ENCODE assay signal across 13 cellular contexts in the genomic region with DNA sequence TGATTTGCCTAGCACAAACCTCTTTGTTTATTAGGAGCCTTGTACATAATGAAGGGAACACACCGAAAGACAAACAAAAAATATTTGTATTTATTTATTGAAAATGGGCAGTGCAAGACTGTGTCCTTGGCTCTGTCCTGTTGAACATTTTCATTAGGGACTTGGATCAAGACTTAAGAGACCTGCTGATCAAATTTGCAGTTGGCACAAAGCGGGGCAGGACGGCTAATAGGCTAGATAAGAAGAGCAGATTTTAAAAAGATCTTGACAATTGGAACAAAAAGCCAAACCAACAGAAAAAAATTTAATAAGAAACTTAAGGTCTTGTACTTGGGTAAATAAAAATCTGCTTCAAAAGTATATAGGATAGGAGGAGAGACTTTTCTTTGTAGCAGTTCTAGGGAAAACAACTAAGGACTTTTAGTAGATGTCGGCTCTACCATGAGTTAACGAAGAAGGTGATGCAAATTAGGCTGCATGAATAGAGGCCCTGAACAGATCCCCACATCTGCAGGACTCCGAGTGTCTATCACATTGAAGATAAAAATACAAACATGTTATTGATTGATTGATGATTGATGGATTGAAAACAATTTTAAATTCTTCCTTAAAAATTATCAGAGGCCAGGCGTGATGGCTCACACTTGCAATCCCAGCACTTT.
DNase-seq lines count a peak whose midpoint lies in the region; TF ChIP-seq lines count a peak whose summit lies in the region.
"Had no signal": no experiment of that assay in that cellular context is flagged by ENCODE, and none has a peak within 500 bp of the region (broad histone marks: within the 10 kb centered on the region; RNA-seq: fewer than 3 reads in every experiment).

No MANE protein-coding gene starts in this region.

- no peak for TF ChIP-seq EP300 in neural cell (conservative IDR thresholded peaks at IDR 0.05; ENCODE audit: poor library complexity, severe bottlenecking)

- CTCF ChIA-PET in OCI-LY7 (lab: Charles Lee; ENCODE audit: unreplicated experiment) = interaction anchor here (1.6 kb wide), 1 partner anchor 18 kb away, joined by 5 read pairs; no protein-coding TSS in a partner anchor

- H2AFZ ChIP-seq in KMS-11 (ENCODE audit: low read depth) = peak overlapping the region; percentile 22; the same call in 1 of the 2 replicates
- no peak overlapping the region for H2AFZ ChIP-seq in OCI-LY7 (ENCODE audit: low read length)
- no peak overlapping the region for H2AFZ ChIP-seq in neural cell (ENCODE audit: low read depth, low read length)

- DNase-seq in OCI-LY7 (ENCODE audit: low spot score) = peak; percentile 72
- DNase-seq in NCI-H82 treated with DMSO at 0.1 percent for 48 hours (lab: John Stamatoyannopoulos, UW; ENCODE audit: unreplicated experiment) = no peak
- no peak for DNase-seq in NCI-H2107 (lab: John Stamatoyannopoulos, UW)
- no peak for DNase-seq in left ventricle myocardium inferior
- no peak for DNase-seq in cortex of kidney (lab: John Stamatoyannopoulos, UW)
- DNase-seq: 8988T; CD4-positive, alpha-beta memory T cell; DMS153; GF-D8 had no signal

- H3K9me3 ChIP-seq in BLaER1 = no peaks in the 10 kb centered on the region
- H3K9me3 ChIP-seq in OCI-LY7 (ENCODE audit: low read length) = no peaks in the 10 kb centered on the region
- H3K9me3 ChIP-seq in neural cell (ENCODE audit: low read length) = no peaks in the 10 kb centered on the region
- no peaks in the 10 kb centered on the region for H3K9me3 ChIP-seq in left ventricle myocardium inferior (replicated peaks)
- H3K9me3 ChIP-seq: SJCRH30 had no signal

- TSS peak; percentile 84 for BruUV-seq in OCI-LY7 (replicated peaks; lab: Mats Ljungman, UMichigan)

- H3K79me2 ChIP-seq in KMS-11 (ENCODE audit: insufficient read depth, low read depth) (no peaks in the 10 kb centered on the region), OCI-LY7 (ENCODE audit: insufficient read depth, low read depth, low read length) (no peaks in the 10 kb centered on the region; the same call in 1 of the 2 replicates), neural cell (replicated peaks; ENCODE audit: insufficient read depth, low read length) (no peaks in the 10 kb centered on the region)

- POLR2A ChIA-PET in OCI-LY7 (lab: Charles Lee) = interaction anchor here (0.6 to 12.7 kb wide), 15 partner anchors 11 to 1433 kb away, joined by 3 to 649 read pairs (median 8); a partner anchor contains a TSS

- H3K4me2 ChIP-seq in BLaER1 = peak overlapping the region; percentile 67
- peak overlapping the region; percentile 79 for H3K4me2 ChIP-seq in KMS-11
- H3K4me2 ChIP-seq in OCI-LY7 (ENCODE audit: low read length) = peak overlapping the region; percentile 73
- H3K4me2 ChIP-seq in neural cell (ENCODE audit: low read length) = no peak overlapping the region

- H3K36me3 ChIP-seq in BLaER1 = no peaks in the 10 kb centered on the region
- H3K36me3 ChIP-seq in KMS-11 (ENCODE audit: insufficient read depth) = no peaks in the 10 kb centered on the region
- no peaks in the 10 kb centered on the region for H3K36me3 ChIP-seq in OCI-LY7 (ENCODE audit: insufficient read depth, low read length)
- no peaks in the 10 kb centered on the region for H3K36me3 ChIP-seq in neural cell (ENCODE audit: insufficient read depth, low read length)
- H3K36me3 ChIP-seq in left ventricle myocardium inferior = no peaks in the 10 kb centered on the region
- H3K36me3 ChIP-seq: SJCRH30 had no signal

- intact Hi-C loops in OCI-LY7 (cut with micrococcal nuclease; ENCODE audit: unreplicated experiment) (loop anchor here (1.0 to 2.0 kb wide), 6 partner anchors 44 to 256 kb away; no protein-coding TSS in a partner anchor), left ventricle myocardium inferior (cut with micrococcal nuclease) (no loop called here)

- no peak for TF ChIP-seq RAD21 in neural cell (conservative IDR thresholded peaks at IDR 0.05)

- H3F3A ChIP-seq in neural cell (ENCODE audit: insufficient read depth, low read length, poor library complexity, severe bottlenecking) = no peaks in the 10 kb centered on the region

- peak overlapping the region; percentile 89 for H3K27ac ChIP-seq in BLaER1
- H3K27ac ChIP-seq in KMS-11 = peak overlapping the region; percentile 98
- peak overlapping the region; percentile 99 for H3K27ac ChIP-seq in OCI-LY7 (ENCODE audit: low read depth, low read length, poor library complexity, severe bottlenecking)
- H3K27ac ChIP-seq in neural cell (ENCODE audit: low read length) = peak overlapping the region; percentile 22
- no peak overlapping the region for H3K27ac ChIP-seq in left ventricle myocardium inferior (replicated peaks)

- TF ChIP-seq CTCF in KMS-11 (conservative IDR thresholded peaks at IDR 0.05; ENCODE audit: low read depth, low read length) (no peak), OCI-LY7 (conservative IDR thresholded peaks at IDR 0.05; ENCODE audit: low read length) (no peak), neural cell (IDR thresholded peaks at IDR 0.05; ENCODE audit: poor library complexity, severe bottlenecking) (no peak), left ventricle myocardium inferior (IDR thresholded peaks at IDR 0.05; ENCODE audit: borderline replicate concordance) (no peak)

- peak overlapping the region; percentile 55; the same call in 1 of the 2 replicates for H3K9ac ChIP-seq in BLaER1
- H3K9ac ChIP-seq in KMS-11 = peak overlapping the region; percentile 28; the same call in 1 of the 2 replicates
- no peak overlapping the region for H3K9ac ChIP-seq in neural cell (ENCODE audit: low read length)

- H4K20me1 ChIP-seq in BLaER1 (no peaks in the 10 kb centered on the region), KMS-11 (ENCODE audit: insufficient read depth) (no peaks in the 10 kb centered on the region), OCI-LY7 (ENCODE audit: insufficient read depth, low read length) (no peaks in the 10 kb centered on the region), neural cell (ENCODE audit: insufficient read depth) (no peaks in the 10 kb centered on the region)

- H3K4me1 ChIP-seq in BLaER1 (peaks cover 94% of the 10 kb centered on the region), KMS-11 (ENCODE audit: low read depth, poor library complexity, severe bottlenecking) (peaks cover 100% of the 10 kb centered on the region), OCI-LY7 (ENCODE audit: insufficient read depth, low read length, poor library complexity, severe bottlenecking) (peaks cover 100% of the 10 kb centered on the region), left ventricle myocardium inferior (no peaks in the 10 kb centered on the region)

- H3K4me3 ChIP-seq in BLaER1 = no peak overlapping the region
- no peak overlapping the region for H3K4me3 ChIP-seq in KMS-11 (IDR thresholded peaks at IDR 0.05; ENCODE audit: insufficient read depth, low read depth, low read length)
- peak overlapping the region; percentile 31 for H3K4me3 ChIP-seq in OCI-LY7 (ENCODE audit: low read depth, low read length, poor library complexity, severe bottlenecking)
- no peak overlapping the region for H3K4me3 ChIP-seq in neural cell (ENCODE audit: low read length)
- no peak overlapping the region for H3K4me3 ChIP-seq in left ventricle myocardium inferior
- H3K4me3 ChIP-seq: SJCRH30 had no signal

- H3K27me3 ChIP-seq in BLaER1 = no peaks in the 10 kb centered on the region
- H3K27me3 ChIP-seq in KMS-11 (ENCODE audit: insufficient read depth, low read depth) = no peaks in the 10 kb centered on the region
- H3K27me3 ChIP-seq in neural cell (ENCODE audit: insufficient read depth, low read depth, low read length) = no peaks in the 10 kb centered on the region
- H3K27me3 ChIP-seq in left ventricle myocardium inferior (ENCODE audit: low read depth) = peaks cover 17% of the 10 kb centered on the region
- H3K27me3 ChIP-seq: SJCRH30 had no signal

- H3K9me2 ChIP-seq in OCI-LY7 (ENCODE audit: insufficient read depth, low read length) = no peaks in the 10 kb centered on the region
- H3K9me2 ChIP-seq in neural cell (ENCODE audit: insufficient read depth, low read length) = no peaks in the 10 kb centered on the region

TF ChIP-seq in neural cell, 6 proteins besides CTCF, POLR2A, EP300 and RAD21:
- TF ChIP-seq MXI1 (conservative IDR thresholded peaks at IDR 0.05; ENCODE audit: poor library complexity, severe bottlenecking) (no peak), POLR2AphosphoS5 (IDR thresholded peaks at IDR 0.05) (no peak), SMC3 (conservative IDR thresholded peaks at IDR 0.05; ENCODE audit: poor library complexity) (no peak), TAF1 (IDR thresholded peaks at IDR 0.05; ENCODE audit: low read depth) (no peak), EZH2 (IDR thresholded peaks at IDR 0.05; ENCODE audit: borderline replicate concordance, insufficient read depth, low read length, poor library complexity, severe bottlenecking) (no peak)
- TF ChIP-seq, protein P1, sequence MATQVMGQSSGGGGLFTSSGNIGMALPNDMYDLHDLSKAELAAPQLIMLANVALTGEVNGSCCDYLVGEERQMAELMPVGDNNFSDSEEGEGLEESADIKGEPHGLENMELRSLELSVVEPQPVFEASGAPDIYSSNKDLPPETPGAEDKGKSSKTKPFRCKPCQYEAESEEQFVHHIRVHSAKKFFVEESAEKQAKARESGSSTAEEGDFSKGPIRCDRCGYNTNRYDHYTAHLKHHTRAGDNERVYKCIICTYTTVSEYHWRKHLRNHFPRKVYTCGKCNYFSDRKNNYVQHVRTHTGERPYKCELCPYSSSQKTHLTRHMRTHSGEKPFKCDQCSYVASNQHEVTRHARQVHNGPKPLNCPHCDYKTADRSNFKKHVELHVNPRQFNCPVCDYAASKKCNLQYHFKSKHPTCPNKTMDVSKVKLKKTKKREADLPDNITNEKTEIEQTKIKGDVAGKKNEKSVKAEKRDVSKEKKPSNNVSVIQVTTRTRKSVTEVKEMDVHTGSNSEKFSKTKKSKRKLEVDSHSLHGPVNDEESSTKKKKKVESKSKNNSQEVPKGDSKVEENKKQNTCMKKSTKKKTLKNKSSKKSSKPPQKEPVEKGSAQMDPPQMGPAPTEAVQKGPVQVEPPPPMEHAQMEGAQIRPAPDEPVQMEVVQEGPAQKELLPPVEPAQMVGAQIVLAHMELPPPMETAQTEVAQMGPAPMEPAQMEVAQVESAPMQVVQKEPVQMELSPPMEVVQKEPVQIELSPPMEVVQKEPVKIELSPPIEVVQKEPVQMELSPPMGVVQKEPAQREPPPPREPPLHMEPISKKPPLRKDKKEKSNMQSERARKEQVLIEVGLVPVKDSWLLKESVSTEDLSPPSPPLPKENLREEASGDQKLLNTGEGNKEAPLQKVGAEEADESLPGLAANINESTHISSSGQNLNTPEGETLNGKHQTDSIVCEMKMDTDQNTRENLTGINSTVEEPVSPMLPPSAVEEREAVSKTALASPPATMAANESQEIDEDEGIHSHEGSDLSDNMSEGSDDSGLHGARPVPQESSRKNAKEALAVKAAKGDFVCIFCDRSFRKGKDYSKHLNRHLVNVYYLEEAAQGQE (IDR thresholded peaks at IDR 0.05; ENCODE audit: borderline replicate concordance) = no peak
